Comparison of ENCODE assay signal across 28 cellular contexts in the genomic region with DNA sequence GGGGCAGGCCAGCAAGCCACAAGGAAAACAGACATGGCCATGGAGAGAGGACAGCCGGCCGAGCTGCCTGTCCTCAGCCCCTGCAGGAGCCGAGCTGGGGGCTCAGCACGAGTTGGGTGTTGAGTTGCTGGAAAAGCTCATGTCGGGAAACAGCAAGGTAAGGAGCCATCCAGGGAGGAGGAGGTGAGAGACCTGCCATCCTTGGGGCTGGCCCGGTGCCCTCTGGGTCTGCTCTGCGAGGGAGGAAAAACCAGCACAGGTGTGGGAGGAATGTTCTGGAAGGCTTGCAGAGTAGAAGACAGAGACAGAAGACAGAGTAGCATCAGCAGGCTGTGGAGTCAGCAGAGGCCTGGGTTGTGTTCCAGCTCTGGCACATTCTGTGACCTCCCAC.
"Had no signal": no experiment of that assay in that cellular context is flagged by ENCODE, and none has a peak within 500 bp of the region (broad histone marks: within the 10 kb centered on the region; RNA-seq: fewer than 3 reads in every experiment).

No MANE protein-coding gene starts in this region.

- H3K4me1 ChIP-seq: breast epithelium, Peyer's patch had no signal

- H3K9me3 ChIP-seq: breast epithelium, Peyer's patch had no signal

- H3K27me3 ChIP-seq: breast epithelium, Peyer's patch had no signal

- DNase-seq: activated CD4-positive, alpha-beta T cell treated with anti-CD3 and anti-CD28 coated beads for 48 hours; activated CD4-positive, alpha-beta T cell treated with anti-CD3 and anti-CD28 coated beads, Interleukin-2, amount 50 U/mL, for 4 hours; activated CD4-positive, CD25-positive, alpha-beta regulatory T cell treated with anti-CD3 and anti-CD28 coated beads, Interleukin-2, amount 50 U/mL, for 72 hours; activated effector memory CD4-positive, alpha-beta T cell treated with Interleukin-2 at 50 U/mL for 16 hours; activated naive CD4-positive, alpha-beta T cell; activated T-cell treated with anti-CD3 and anti-CD28 coated beads, Interleukin-2, amount 50 U/mL, for 24 hours; aorta; central memory CD4-positive, alpha-beta T cell; Karpas-422; MM.1S; NCI-H1105; NCI-H1436; NCI-H1694 treated with DMSO at 0.1 percent for 48 hours; NCI-H2029 treated with DMSO at 0.1 percent for 48 hours; NCI-H345; NCI-H510A; NCI-H69; NK-92 treated with Interleukin-12 subunit alpha and Interleukin-12 subunit beta, amount 100 ng/mL, for 24 hours; SHP77; T-helper 17 cell; T-helper 9 cell had no signal

- H3K27ac Mint-ChIP-seq: activated T-cell treated with anti-CD3 and anti-CD28 coated beads, Interleukin-2, amount 50 U/mL, for 24 hours; activated T-helper 1 cell treated with anti-CD3 and anti-CD28 coated beads, Interleukin-12 subunit alpha, Interleukin-12 subunit beta, Interleukin-2, Interleukin-4 antibody, amounts not matched to agents 30 ng/mL and 10 ng/mL and 1 ng/mL, durations not matched to agents 14 hours and 24 hours and 36 hours; T-helper 17 cell; WTC11 had no signal

- H3K27ac ChIP-seq: breast epithelium, Peyer's patch, SJSA1 had no signal

- H3K4me3 ChIP-seq: breast epithelium, K562, Peyer's patch, SJSA1 had no signal

- H3K9me3 Mint-ChIP-seq: activated naive CD4-positive, alpha-beta T cell treated with anti-CD3 and anti-CD28 coated beads, Interleukin-2, amount 50 U/mL, for 24 hours; activated T-cell treated with anti-CD3 and anti-CD28 coated beads, Interleukin-2, amount 50 U/mL, for 24 hours; activated T-helper 1 cell treated with anti-CD3 and anti-CD28 coated beads, Interleukin-12 subunit alpha, Interleukin-12 subunit beta, Interleukin-2, Interleukin-4 antibody, amounts not matched to agents 30 ng/mL and 10 ng/mL and 1 ng/mL, durations not matched to agents 14 hours and 24 hours and 36 hours; WTC11 had no signal

- H3K36me3 Mint-ChIP-seq: activated naive CD4-positive, alpha-beta T cell treated with anti-CD3 and anti-CD28 coated beads, Interleukin-2, amount 50 U/mL, for 24 hours; WTC11 had no signal

- ATAC-seq: K562, T-helper 17 cell, WTC11 had no signal

- H3K4me3 Mint-ChIP-seq: activated naive CD4-positive, alpha-beta T cell treated with anti-CD3 and anti-CD28 coated beads, Interleukin-2, amount 50 U/mL, for 24 hours; activated T-cell treated with anti-CD3 and anti-CD28 coated beads, Interleukin-2, amount 50 U/mL, for 24 hours; activated T-helper 1 cell treated with anti-CD3 and anti-CD28 coated beads, Interleukin-12 subunit alpha, Interleukin-12 subunit beta, Interleukin-2, Interleukin-4 antibody, amounts not matched to agents 30 ng/mL and 10 ng/mL and 1 ng/mL, durations not matched to agents 14 hours and 24 hours and 36 hours; T-helper 17 cell; WTC11 had no signal

- H3K4me1 Mint-ChIP-seq: activated naive CD4-positive, alpha-beta T cell treated with anti-CD3 and anti-CD28 coated beads, Interleukin-2, amount 50 U/mL, for 24 hours; WTC11 had no signal

- H3K36me3 ChIP-seq: breast epithelium, Peyer's patch, SJSA1 had no signal
